In genomic region chr2:162524849-162525248, GRCh38 we compare ENCODE assay signal across 23 cellular contexts.
"Had no signal": no experiment of that assay in that cellular context is flagged by ENCODE, and none has a peak within 500 bp of the region (broad histone marks: within the 10 kb centered on the region; RNA-seq: fewer than 3 reads in every experiment).

No MANE protein-coding gene starts in this region.

- H3K4me3 ChIP-seq: coronary artery, dorsolateral prefrontal cortex, esophagus muscularis mucosa, gastrocnemius medialis, heart right ventricle, left lung, lower lobe of right lung, mucosa of descending colon had no signal

- H3K27me3 ChIP-seq: dorsolateral prefrontal cortex, esophagus muscularis mucosa, gastrocnemius medialis, left lung had no signal

- H3K9me3 ChIP-seq: esophagus muscularis mucosa, gastrocnemius medialis, left lung, lower lobe of right lung, mucosa of descending colon had no signal

- H3K4me1 ChIP-seq: esophagus muscularis mucosa, gastrocnemius medialis, heart right ventricle, left lung, lower lobe of right lung had no signal

- H3K4me1 Mint-ChIP-seq: immature natural killer cell, mesothelial cell of epicardium, naive B cell had no signal

- ATAC-seq: gastrocnemius medialis, heart right ventricle, left lung, left ventricle myocardium superior, lower lobe of right lung had no signal

- H3K27ac ChIP-seq: coronary artery, dorsolateral prefrontal cortex, esophagus muscularis mucosa, gastrocnemius medialis, heart right ventricle, left lung, lower lobe of right lung had no signal

- DNase-seq: dermis blood vessel endothelial cell; dorsolateral prefrontal cortex; effector CD4-positive, alpha-beta T cell; effector memory CD4-positive, alpha-beta T cell; foreskin fibroblast; foreskin melanocyte; gastrocnemius medialis; glutamatergic neuron; head of caudate nucleus; heart right ventricle; hypothalamus; immature natural killer cell; kidney; kidney glomerular epithelial cell; left lung; left ventricle myocardium superior; lower lobe of right lung; mesenchymal stem cell; naive B cell had no signal

- H3K4me3 Mint-ChIP-seq: immature natural killer cell, mesothelial cell of epicardium, naive B cell had no signal

- H3K27ac Mint-ChIP-seq: immature natural killer cell, mesothelial cell of epicardium, naive B cell had no signal

- H3K36me3 Mint-ChIP-seq: immature natural killer cell, mesothelial cell of epicardium, naive B cell had no signal

- H3K27me3 Mint-ChIP-seq: naive B cell had no signal

- H3K36me3 ChIP-seq: esophagus muscularis mucosa, gastrocnemius medialis, heart right ventricle, left lung, lower lobe of right lung had no signal
